Comparison of ENCODE assay signal across 8 cellular contexts in the genomic region with DNA sequence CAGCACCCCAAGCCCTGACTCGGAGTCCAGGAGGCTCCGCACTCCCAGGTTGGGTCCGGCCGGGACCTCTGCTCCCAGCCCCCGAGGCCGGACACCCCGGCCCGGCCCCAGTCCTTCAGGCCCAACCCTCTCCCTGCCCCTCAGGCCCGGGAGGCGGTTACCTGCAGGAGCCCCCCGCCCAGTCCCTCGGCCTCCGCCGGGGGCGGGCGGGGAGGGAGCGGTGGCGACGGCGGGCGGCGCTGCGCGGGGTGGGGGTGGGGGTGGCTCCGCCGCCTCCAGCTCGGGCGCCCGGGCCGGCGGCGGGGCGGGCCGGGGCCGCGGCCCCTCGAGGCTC. TPM values are rescaled to one million over a fixed set of nuclear protein-coding genes. Genes with fewer than 3 reads are reported as not detected.
A peak's percentile ranks its signal among the peaks of the same experiment; 100 is the strongest.
DNase-seq lines count a peak whose midpoint lies in the region; ATAC-seq and TF ChIP-seq lines count a peak whose summit lies in the region.

No MANE protein-coding gene starts in this region.

- POLR2A ChIA-PET in SK-N-SH (lab: Yijun Ruan, JAX), result no interaction called here

- no peaks in the 10 kb centered on the region for H3K9me2 ChIP-seq in SK-N-SH

- H3K9ac ChIP-seq in SK-N-SH (peak overlapping the region; percentile 71; the same call in 1 of the 2 replicates), mucosa of rectum (ENCODE audit: low read depth in 1 of 2, low read length in 2 of 2) (peak overlapping the region; percentile 80 to 81)

- H2AFZ ChIP-seq in SK-N-SH (ENCODE audit: low read depth), result no peak overlapping the region

- no peak for TF ChIP-seq EP300 in SK-N-SH (IDR thresholded peaks at IDR 0.05; ENCODE audit: borderline replicate concordance in 1 of 2, low read depth in 1 of 2, low read length in 1 of 2)

- no peak for TF ChIP-seq POLR2A in vagina (IDR thresholded peaks at IDR 0.05)

- H3K36me3 ChIP-seq in SK-N-SH (replicated peaks in 1 of 2; ENCODE audit: control insufficient read depth in 1 of 2, insufficient read depth in 2 of 2, low read length in 1 of 2) (no peaks in the 10 kb centered on the region), mucosa of rectum (ENCODE audit: control insufficient read depth in 2 of 2, insufficient read depth in 2 of 2, low read length in 2 of 2) (no peaks in the 10 kb centered on the region), vagina (no peaks in the 10 kb centered on the region)

- no peak for TF ChIP-seq RAD21 in SK-N-SH (IDR thresholded peaks at IDR 0.05; ENCODE audit: low read length)

- H3K9me3 ChIP-seq in SK-N-SH (no peaks in the 10 kb centered on the region), mucosa of rectum (ENCODE audit: control insufficient read depth in 2 of 2, low read length in 2 of 2) (no peaks in the 10 kb centered on the region), vagina (no peaks in the 10 kb centered on the region)

- H3K4me3 ChIP-seq in SK-N-SH (ENCODE audit: low read depth in 2 of 2, low read length in 1 of 2) (peak overlapping the region; percentile 65 to 73), mucosa of rectum (ENCODE audit: low read length in 2 of 2) (peak overlapping the region; percentile 76 to 81), vagina (peak overlapping the region; percentile 95 to 100)

- H3K27me3 ChIP-seq in SK-N-SH (ENCODE audit: insufficient read depth) (no peaks in the 10 kb centered on the region), mucosa of rectum (ENCODE audit: control insufficient read depth in 2 of 2, insufficient read depth in 2 of 2, low read length in 2 of 2) (no peaks in the 10 kb centered on the region), vagina (no peaks in the 10 kb centered on the region)

- H4K20me1 ChIP-seq in SK-N-SH (ENCODE audit: insufficient read depth), result peaks cover 38% of the 10 kb centered on the region

- intact Hi-C loops in vagina (cut with DNase I), result loop anchor here (10.0 kb wide), 2 partner anchors 95 to 165 kb away; a partner anchor contains a TSS

- CTCF ChIA-PET in SK-N-SH (lab: Yijun Ruan, JAX), result no interaction called here

- TF ChIP-seq CTCF in SK-N-SH (IDR thresholded peaks at IDR 0.05) (no peak), vagina (IDR thresholded peaks at IDR 0.05) (no peak)

- H3F3A ChIP-seq in SK-N-SH (replicated peaks; ENCODE audit: insufficient read depth), result peaks cover 3% of the 10 kb centered on the region

- peak; percentile 35 for DNase-seq in NK-92 treated with Interleukin-12 subunit alpha and Interleukin-12 subunit beta, amount 100 ng/mL, for 24 hours (lab: John Stamatoyannopoulos, UW)
- no peak for DNase-seq in NK-92 (lab: John Stamatoyannopoulos, UW; ENCODE audit: unreplicated experiment)
- no peak for DNase-seq in SK-N-SH
- peak; percentile 19 for DNase-seq in effector CD4-positive, alpha-beta T cell
- DNase-seq in vagina (ENCODE audit: extremely low spot score in 2 of 2), result no peak
- no peak for DNase-seq in SW 1271 (lab: John Stamatoyannopoulos, UW)

- no CpG with 5 or more reads among the region's 37 CpGs for WGBS in SK-N-SH (ENCODE audit: low lambda C conversion rate)

- H3K4me1 ChIP-seq in SK-N-SH (ENCODE audit: control insufficient read depth in 1 of 2, insufficient read depth in 2 of 2, low read depth in 1 of 2, low read length in 1 of 2) (peaks cover 0 to 2% of the 10 kb centered on the region in 2 experiments; a peak in 2 of 4 replicates), mucosa of rectum (ENCODE audit: control insufficient read depth in 2 of 2, insufficient read depth in 2 of 2, low read length in 2 of 2) (peaks cover 9 to 25% of the 10 kb centered on the region in 2 donors), vagina (peaks cover 48% of the 10 kb centered on the region)

- peak overlapping the region; percentile 73; the same call in 1 of the 2 replicates for H3K4me2 ChIP-seq in SK-N-SH

- H3K79me2 ChIP-seq in SK-N-SH (ENCODE audit: insufficient read depth), result peaks cover 47% of the 10 kb centered on the region

- H3K27ac ChIP-seq in SK-N-SH (ENCODE audit: low read depth in 2 of 2, low read length in 1 of 2) (peak overlapping the region; percentile 49 to 68; a peak in 3 of 4 replicates), mucosa of rectum (ENCODE audit: low read depth in 2 of 2, low read length in 2 of 2) (peak overlapping the region; percentile 89), vagina (peak overlapping the region; percentile 95)

- peak; percentile 29 for ATAC-seq in HG02973 (IDR thresholded peaks at IDR 0.05; ENCODE audit: unreplicated experiment)

TF ChIP-seq in SK-N-SH, 30 proteins besides CTCF, POLR2A, EP300 and RAD21:
- no peak for TF ChIP-seq FOSL2 (IDR thresholded peaks at IDR 0.05; ENCODE audit: borderline replicate concordance, low read depth)

RNA-seq across cellular contexts. Expression of a gene that starts 0.3 kb away (rescaled TPM):
- 8.5 and 9.4 TPM in 2 replicates for polyA plus RNA-seq in SK-N-SH (2012; rRNA removed)
- 5.1 and 7.1 TPM in 2 replicates for polyA plus RNA-seq in SK-N-SH (2012; cell fraction: cytosol; rRNA removed)
- polyA plus RNA-seq in SK-N-SH (2012; cell fraction: nucleus; rRNA removed), result 5.9 and 6.7 TPM in 2 replicates
- total RNA-seq in vagina, result 30.4 TPM

Comparison
In these comparisons a context has a peak if more than half of its experiments do, and no peak if none do; other contexts are left out.
1. DNase-seq: peak in NK-92 treated with Interleukin-12 subunit alpha and Interleukin-12 subunit beta, amount 100 ng/mL, for 24 hours (single experiment) and effector CD4-positive, alpha-beta T cell (single experiment); none in NK-92 (single experiment), SK-N-SH (single experiment), vagina (0 of 2) and SW 1271 (0 of 2).
2. Peak in every context shown above with its lines, with median percentiles within 50 percentile points of each other: H3K27ac ChIP-seq and H3K4me3 ChIP-seq.